In the genomic region with DNA sequence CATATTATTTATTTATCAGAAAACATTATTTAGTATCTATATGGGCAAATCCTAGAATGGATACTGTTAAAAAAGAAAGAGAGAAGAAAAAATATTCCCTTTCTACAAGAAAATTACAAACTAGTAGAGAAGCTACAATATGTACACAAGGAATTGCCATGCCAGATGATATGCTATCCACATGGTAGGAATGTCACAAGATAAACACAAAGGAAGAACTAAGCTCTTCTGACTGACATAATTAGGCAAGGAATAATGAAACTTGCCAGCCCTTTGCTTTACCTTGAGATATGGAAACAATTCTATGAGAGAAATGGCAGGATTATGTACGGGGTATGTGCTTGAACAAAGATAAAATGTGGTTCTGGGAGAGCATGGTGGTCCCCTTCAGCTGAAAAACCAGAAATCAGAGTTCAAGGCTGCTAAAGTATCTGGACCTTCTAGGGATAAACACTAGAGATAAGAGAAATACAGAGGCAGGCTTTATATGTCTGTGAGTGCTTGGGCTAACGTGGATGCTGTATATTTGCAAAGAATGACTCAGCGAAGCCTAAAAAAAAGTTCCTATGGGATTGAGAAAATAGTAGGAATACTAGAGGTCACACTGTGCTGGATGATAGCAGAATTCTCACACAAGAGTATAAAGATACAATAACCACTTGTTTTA, we compare ENCODE assay signal across 19 cellular contexts.
"Had no signal": no experiment of that assay in that cellular context is flagged by ENCODE, and none has a peak within 500 bp of the region (broad histone marks: within the 10 kb centered on the region; RNA-seq: fewer than 3 reads in every experiment).

No MANE protein-coding gene starts in this region.

- ATAC-seq: activated CD4-positive, CD25-positive, alpha-beta regulatory T cell treated with anti-CD3 and anti-CD28 coated beads, Interleukin-2, amount 50 U/mL, for 24 hours; lower lobe of right lung had no signal

- H3K9me3 ChIP-seq: colonic mucosa, esophagus muscularis mucosa, lower lobe of right lung, tibial nerve, uterus had no signal

- H3K27ac ChIP-seq: colonic mucosa, esophagus muscularis mucosa, lower lobe of right lung, skin epidermis, tibial nerve, uterus had no signal

- DNase-seq: activated CD4-positive, alpha-beta T cell treated with anti-CD3 and anti-CD28 coated beads, Interleukin-2, amount 50 U/mL, for 1 hour; activated CD8-positive, alpha-beta memory T cell treated with anti-CD3 and anti-CD28 coated beads for 24 hours; activated gamma-delta T cell treated with Interleukin-2 at 50 U/mL for 16 hours; amygdala; central memory CD4-positive, alpha-beta T cell; colonic mucosa; glutamatergic neuron; lower lobe of right lung; naive B cell; stimulated activated CD4-positive, alpha-beta T cell treated with anti-CD3 and anti-CD28 coated beads, Interleukin-4, amount 100 ng/mL, for 4 hours; stimulated activated CD8-positive, alpha-beta memory T cell treated with anti-CD3 and anti-CD28 coated beads, Interleukin-4, amount 100 ng/mL, for 48 hours; stimulated activated naive CD4-positive, alpha-beta T cell treated with Interleukin-2 at 50 U/mL for 16 hours; substantia nigra; T-helper 9 cell; uterus had no signal

- H3K4me1 ChIP-seq: colonic mucosa, esophagus muscularis mucosa, lower lobe of right lung, tibial nerve, uterus had no signal

- H3K27me3 ChIP-seq: colonic mucosa, esophagus muscularis mucosa, tibial nerve, uterus had no signal

- H3K36me3 ChIP-seq: colonic mucosa, esophagus muscularis mucosa, lower lobe of right lung, tibial nerve, uterus had no signal

- H3K4me3 ChIP-seq: colonic mucosa, esophagus muscularis mucosa, lower lobe of right lung, skin epidermis, tibial nerve, uterus had no signal
